ENCODE assay signal across 13 cellular contexts in genomic region chrX:131058136-131058868, GRCh38. TPM values are rescaled to one million over a fixed set of nuclear protein-coding genes. Genes with fewer than 3 reads are reported as not detected.
A peak's percentile ranks its signal among the peaks of the same experiment; 100 is the strongest.
DNase-seq lines count a peak whose midpoint lies in the region; ATAC-seq and TF ChIP-seq lines count a peak whose summit lies in the region.
"Had no signal": no experiment of that assay in that cellular context is flagged by ENCODE, and none has a peak within 500 bp of the region (broad histone marks: within the 10 kb centered on the region; RNA-seq: fewer than 3 reads in every experiment).

Gene ARHGAP36, plus strand, starts transcription at chrX:131058346. Its CDS starts 23,320 bp downstream, at chrX:131081666.

- H3K9me3 ChIP-seq in H9 (ENCODE audit: control insufficient read depth, low read depth, low read length) (no peaks in the 10 kb centered on the region), mucosa of descending colon (no peaks in the 10 kb centered on the region)
- H3K9me3 ChIP-seq: pancreas, tibial artery had no signal

- no peaks in the 10 kb centered on the region for H3K9me3 Mint-ChIP-seq in H9

- TF ChIP-seq POLR2A in erythroblast (IDR thresholded peaks at IDR 0.05; ENCODE audit: low read length): no peak

- H3K36me3 Mint-ChIP-seq in H9 (ENCODE audit: insufficient read depth in 1 of 3, low read depth in 3 of 3): no peaks in the 10 kb centered on the region

- no peaks in the 10 kb centered on the region for H3K79me1 ChIP-seq in H9 (ENCODE audit: insufficient read depth, low read depth, low read length, poor library complexity, severe bottlenecking)

- peak within 1 kb of the TSS; percentile 71 for H3K4me2 ChIP-seq in H9 (ENCODE audit: insufficient read depth, insufficient read length, low read length)

- intact Hi-C loops in mucosa of descending colon (cut with DNase I, micrococcal nuclease): no loop called here

- no peaks in the 10 kb centered on the region for H3K79me2 ChIP-seq in H9 (ENCODE audit: insufficient read depth, low read length)

- no peak within 1 kb of the TSS for H2BK12ac ChIP-seq in H9 (ENCODE audit: insufficient read length, low read depth, low read length)

- H3K27me3 ChIP-seq in H9 (ENCODE audit: insufficient read depth, low read length): peaks cover 27% of the 10 kb centered on the region; the same call in 1 of the 2 replicates

- peak within 1 kb of the TSS; percentile 61 to 77 for H3K4me3 Mint-ChIP-seq in H9

- H4K20me1 ChIP-seq in H9 (ENCODE audit: control insufficient read depth, insufficient read depth, insufficient read length): no peaks in the 10 kb centered on the region

- H2BK15ac ChIP-seq in H9 (ENCODE audit: low read depth, low read length): no peak within 1 kb of the TSS

- H3K4me1 Mint-ChIP-seq in H9: peaks cover 26 to 33% of the 10 kb centered on the region in 2 experiments

- WGBS in H9 (ENCODE audit: extremely low coverage, insufficient read length, low lambda C conversion rate): no CpG with 5 or more reads among the region's 62 CpGs

- no peak within 1 kb of the TSS for H3K4me3 ChIP-seq in mucosa of descending colon
- H3K4me3 ChIP-seq: tibial artery had no signal

- H3K36me3 ChIP-seq in mucosa of descending colon (ENCODE audit: low read depth): no peaks in the 10 kb centered on the region
- H3K36me3 ChIP-seq: pancreas, tibial artery had no signal

- no peak within 1 kb of the TSS for H4K8ac ChIP-seq in H9 (replicated peaks; ENCODE audit: insufficient read length, low read depth, low read length)

- no peak within 1 kb of the TSS; a peak in 1 of 7 replicates for H3K27ac Mint-ChIP-seq in H9

- no peak within 1 kb of the TSS for H3K18ac ChIP-seq in H9 (ENCODE audit: insufficient read length, low read depth, low read length)

- ATAC-seq in mucosa of descending colon (peak; percentile 22), GM21717 (IDR thresholded peaks at IDR 0.05; ENCODE audit: unreplicated experiment) (no peak)
- ATAC-seq: pancreas had no signal

- no peak within 1 kb of the TSS for H2AFZ ChIP-seq in H9 (ENCODE audit: low read length)

- peak within 1 kb of the TSS; percentile 30; the same call in 1 of the 2 replicates for H3K14ac ChIP-seq in H9 (ENCODE audit: insufficient read depth, low read length)

- no peak within 1 kb of the TSS for H3K9ac ChIP-seq in H9 (ENCODE audit: extremely low read depth, insufficient read length, low read length)

- no peak for TF ChIP-seq CTCF in H9 (conservative IDR thresholded peaks at IDR 0.05)
- no peak for TF ChIP-seq CTCF in mucosa of descending colon (IDR thresholded peaks at IDR 0.05)

- DNase-seq in DMS53 (lab: John Stamatoyannopoulos, UW) (peak; percentile 62), H9 (peak; percentile 33), ecto neural progenitor cell (ENCODE audit: low spot score) (peak; percentile 52), mucosa of descending colon (peak in 2 of 3 donors; percentile 5 to 20), pons (ENCODE audit: low spot score) (no peak), erythroblast (lab: John Stamatoyannopoulos, UW) (no peak), Kasumi-1 (lab: John Stamatoyannopoulos, UW) (no peak)
- DNase-seq: tibial artery had no signal

- no peak within 1 kb of the TSS for H2AK5ac ChIP-seq in H9 (ENCODE audit: insufficient read length, low read length)

- H3K27me3 Mint-ChIP-seq in H9 (ENCODE audit: low read depth): peaks cover 92% of the 10 kb centered on the region

- no peak within 1 kb of the TSS for H3K56ac ChIP-seq in H9 (ENCODE audit: insufficient read length, low read depth, low read length)

- H3K23ac ChIP-seq in H9 (ENCODE audit: insufficient read length, low read depth, low read length): no peak within 1 kb of the TSS

- H4K91ac ChIP-seq in H9 (ENCODE audit: insufficient read length, low read depth, low read length): no peak within 1 kb of the TSS

- no peak within 1 kb of the TSS for H2BK20ac ChIP-seq in H9 (ENCODE audit: low read depth, low read length, poor library complexity, severe bottlenecking)

- H3K4me1 ChIP-seq in H9 (ENCODE audit: insufficient read depth, low read length): peaks cover 5% of the 10 kb centered on the region; the same call in 1 of the 2 replicates
- no peaks in the 10 kb centered on the region for H3K4me1 ChIP-seq in mucosa of descending colon (ENCODE audit: low read depth)
- H3K4me1 ChIP-seq: pancreas, tibial artery had no signal

- H3K27ac ChIP-seq in H9 (ENCODE audit: insufficient read length, low read depth, low read length): no peak within 1 kb of the TSS
- H3K27ac ChIP-seq: pancreas, tibial artery, VCaP had no signal

- H2BK5ac ChIP-seq in H9 (ENCODE audit: insufficient read length, low read length): no peak within 1 kb of the TSS

- no peak within 1 kb of the TSS for H4K5ac ChIP-seq in H9 (ENCODE audit: insufficient read length, low read depth, low read length)

- no peak within 1 kb of the TSS for H3T11ph ChIP-seq in H9 (ENCODE audit: low read length)

- H3K4ac ChIP-seq in H9 (ENCODE audit: low read depth, low read length): no peak within 1 kb of the TSS

- no peak within 1 kb of the TSS for H2BK120ac ChIP-seq in H9 (ENCODE audit: low read depth, low read length, poor library complexity, severe bottlenecking)

- H3K23me2 ChIP-seq in H9 (ENCODE audit: insufficient read length, low read depth, low read length, poor library complexity, severe bottlenecking): peaks cover 6% of the 10 kb centered on the region

RNA-seq across cellular contexts. Expression of gene ARHGAP36, which starts in this region (rescaled TPM):
- total RNA-seq in H9 (2021) (0.13 and 0.37 TPM in 2 replicates), mucosa of descending colon (under 1 TPM in 2 of 3 donors, not detected in 1; 0.19 to 0.96 TPM)
- total RNA-seq: activated CD8-positive, alpha-beta memory T cell treated with anti-CD3 and anti-CD28 coated beads for 36 hours; glomerular endothelial cell; pancreas had no signal

Comparison
In these comparisons a context has a peak if more than half of its experiments do, and no peak if none do; other contexts are left out.
1. Peak in DNase-seq and H3K4me2 ChIP-seq in H9; RNA of the gene not detected or under 1 TPM.
2. Peak in DNase-seq and ATAC-seq in mucosa of descending colon; RNA of the gene not detected or under 1 TPM.
3. DNase-seq: peak in DMS53 (single experiment) and ecto neural progenitor cell (single experiment); none in pons (single experiment), erythroblast (0 of 2) and Kasumi-1 (0 of 2).